In the genomic region with DNA sequence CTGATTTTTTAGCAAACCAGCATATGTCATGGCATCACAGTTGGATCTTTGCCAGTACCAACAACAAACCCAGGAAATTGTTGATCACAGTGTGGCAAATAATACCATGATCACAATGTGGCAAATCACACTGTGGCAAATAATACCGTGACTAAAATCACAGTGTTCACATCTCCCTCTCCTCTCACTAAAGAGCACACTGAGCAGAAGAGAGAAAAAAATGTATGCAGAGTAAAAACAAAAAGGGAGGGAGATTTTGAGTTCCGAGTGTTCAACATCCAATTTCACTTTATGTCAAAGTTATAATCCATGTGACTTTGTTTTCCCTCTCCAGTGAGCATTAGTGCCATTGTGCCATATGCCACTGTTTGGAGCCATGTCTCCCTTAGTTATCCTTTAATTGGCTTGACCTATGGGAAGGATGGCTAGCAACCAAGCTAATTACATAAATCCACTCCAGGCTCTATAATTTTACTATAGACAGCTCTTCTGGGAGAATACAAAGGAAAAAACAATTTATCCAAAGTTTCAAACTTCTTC, we compare ENCODE assay signal across 19 cellular contexts.
A peak's percentile ranks its signal among the peaks of the same experiment; 100 is the strongest.
DNase-seq lines count a peak whose midpoint lies in the region; ATAC-seq and TF ChIP-seq lines count a peak whose summit lies in the region.
"Had no signal": no experiment of that assay in that cellular context is flagged by ENCODE, and none has a peak within 500 bp of the region (broad histone marks: within the 10 kb centered on the region; RNA-seq: fewer than 3 reads in every experiment).

No MANE protein-coding gene starts in this region.

- no peaks in the 10 kb centered on the region for H3K27me3 ChIP-seq in heart right ventricle
- H3K27me3 ChIP-seq: BE2C had no signal

- no peaks in the 10 kb centered on the region for H3K4me1 Mint-ChIP-seq in immature natural killer cell
- H3K4me1 Mint-ChIP-seq: T-helper 17 cell had no signal

- peaks cover 0 to 3% (median 0%) of the 10 kb centered on the region in 3 donors for H3K36me3 Mint-ChIP-seq in immature natural killer cell

- H3K27ac ChIP-seq in heart right ventricle: no peak overlapping the region

- TF ChIP-seq CTCF in heart right ventricle (IDR thresholded peaks at IDR 0.05): no peak

- WGBS in heart right ventricle, 2 donors: 70 to 76% methylated on average over 2 of the region's 2 CpGs

- peaks cover 0 to 3% (median 0%) of the 10 kb centered on the region in 3 donors for H3K27me3 Mint-ChIP-seq in immature natural killer cell (ENCODE audit: low read depth in 3 of 3)
- H3K27me3 Mint-ChIP-seq: CD4-positive, alpha-beta T cell had no signal

- no peak for ATAC-seq in heart right ventricle
- ATAC-seq in HG02610 (IDR thresholded peaks at IDR 0.05; ENCODE audit: unreplicated experiment): no peak
- ATAC-seq: GM12878, T-helper 17 cell had no signal

- no peak overlapping the region for H3K27ac Mint-ChIP-seq in immature natural killer cell
- H3K27ac Mint-ChIP-seq: CD4-positive, alpha-beta T cell; H9; T-helper 17 cell had no signal

- no peaks in the 10 kb centered on the region for H3K9me3 ChIP-seq in heart right ventricle
- H3K9me3 ChIP-seq: BE2C had no signal

- DNase-seq in D341Med (ENCODE audit: low spot score) (peak; percentile 19), NCI-H1694 treated with DMSO at 0.1 percent for 48 hours (lab: John Stamatoyannopoulos, UW) (peak; percentile 83), NCI-H748 (lab: John Stamatoyannopoulos, UW; ENCODE audit: unreplicated experiment) (peak; percentile 53), cerebellum (ENCODE audit: low spot score) (peak; percentile 52), heart right ventricle (no peak), immature natural killer cell (no peak)
- DNase-seq: BE2C; Calu3; CD4-positive, alpha-beta T cell; DND-41; GDM1; H9; NCI-H1105; NCI-H187 treated with DMSO at 0.1 percent for 48 hours; OCI-M1; SIG-M5; T-helper 17 cell had no signal

- peaks cover 5 to 25% (median 11%) of the 10 kb centered on the region in 6 donors for H3K9me3 Mint-ChIP-seq in immature natural killer cell

- H3K4me3 ChIP-seq in heart right ventricle: no peak overlapping the region
- H3K4me3 ChIP-seq: GM12878 had no signal

- H3K36me3 ChIP-seq in heart right ventricle: no peaks in the 10 kb centered on the region
- H3K36me3 ChIP-seq: BE2C had no signal

- intact Hi-C loops in heart right ventricle (cut with DNase I): no loop called here

- no peaks in the 10 kb centered on the region for H3K4me1 ChIP-seq in heart right ventricle

- no peak overlapping the region for H3K4me3 Mint-ChIP-seq in immature natural killer cell
- H3K4me3 Mint-ChIP-seq: CD4-positive, alpha-beta T cell; H9; T-helper 17 cell had no signal

Comparison
In these comparisons a context has a peak if more than half of its experiments do, and no peak if none do; other contexts are left out.
1. DNase-seq: peak in D341Med (single experiment), NCI-H1694 treated with DMSO at 0.1 percent for 48 hours (single experiment), NCI-H748 (single experiment) and cerebellum (single experiment); none in heart right ventricle (0 of 2) and immature natural killer cell (0 of 3).